In genomic region chr10:62890395-62890794, GRCh38 we compare ENCODE assay signal across 1 cellular context.
TF ChIP-seq lines count a peak whose summit lies in the region.

No MANE protein-coding gene starts in this region.

TF ChIP-seq in GM23338, 12 proteins besides CTCF, POLR2A, EP300 and RAD21 (continued from another document):
- TF ChIP-seq, protein P1, sequence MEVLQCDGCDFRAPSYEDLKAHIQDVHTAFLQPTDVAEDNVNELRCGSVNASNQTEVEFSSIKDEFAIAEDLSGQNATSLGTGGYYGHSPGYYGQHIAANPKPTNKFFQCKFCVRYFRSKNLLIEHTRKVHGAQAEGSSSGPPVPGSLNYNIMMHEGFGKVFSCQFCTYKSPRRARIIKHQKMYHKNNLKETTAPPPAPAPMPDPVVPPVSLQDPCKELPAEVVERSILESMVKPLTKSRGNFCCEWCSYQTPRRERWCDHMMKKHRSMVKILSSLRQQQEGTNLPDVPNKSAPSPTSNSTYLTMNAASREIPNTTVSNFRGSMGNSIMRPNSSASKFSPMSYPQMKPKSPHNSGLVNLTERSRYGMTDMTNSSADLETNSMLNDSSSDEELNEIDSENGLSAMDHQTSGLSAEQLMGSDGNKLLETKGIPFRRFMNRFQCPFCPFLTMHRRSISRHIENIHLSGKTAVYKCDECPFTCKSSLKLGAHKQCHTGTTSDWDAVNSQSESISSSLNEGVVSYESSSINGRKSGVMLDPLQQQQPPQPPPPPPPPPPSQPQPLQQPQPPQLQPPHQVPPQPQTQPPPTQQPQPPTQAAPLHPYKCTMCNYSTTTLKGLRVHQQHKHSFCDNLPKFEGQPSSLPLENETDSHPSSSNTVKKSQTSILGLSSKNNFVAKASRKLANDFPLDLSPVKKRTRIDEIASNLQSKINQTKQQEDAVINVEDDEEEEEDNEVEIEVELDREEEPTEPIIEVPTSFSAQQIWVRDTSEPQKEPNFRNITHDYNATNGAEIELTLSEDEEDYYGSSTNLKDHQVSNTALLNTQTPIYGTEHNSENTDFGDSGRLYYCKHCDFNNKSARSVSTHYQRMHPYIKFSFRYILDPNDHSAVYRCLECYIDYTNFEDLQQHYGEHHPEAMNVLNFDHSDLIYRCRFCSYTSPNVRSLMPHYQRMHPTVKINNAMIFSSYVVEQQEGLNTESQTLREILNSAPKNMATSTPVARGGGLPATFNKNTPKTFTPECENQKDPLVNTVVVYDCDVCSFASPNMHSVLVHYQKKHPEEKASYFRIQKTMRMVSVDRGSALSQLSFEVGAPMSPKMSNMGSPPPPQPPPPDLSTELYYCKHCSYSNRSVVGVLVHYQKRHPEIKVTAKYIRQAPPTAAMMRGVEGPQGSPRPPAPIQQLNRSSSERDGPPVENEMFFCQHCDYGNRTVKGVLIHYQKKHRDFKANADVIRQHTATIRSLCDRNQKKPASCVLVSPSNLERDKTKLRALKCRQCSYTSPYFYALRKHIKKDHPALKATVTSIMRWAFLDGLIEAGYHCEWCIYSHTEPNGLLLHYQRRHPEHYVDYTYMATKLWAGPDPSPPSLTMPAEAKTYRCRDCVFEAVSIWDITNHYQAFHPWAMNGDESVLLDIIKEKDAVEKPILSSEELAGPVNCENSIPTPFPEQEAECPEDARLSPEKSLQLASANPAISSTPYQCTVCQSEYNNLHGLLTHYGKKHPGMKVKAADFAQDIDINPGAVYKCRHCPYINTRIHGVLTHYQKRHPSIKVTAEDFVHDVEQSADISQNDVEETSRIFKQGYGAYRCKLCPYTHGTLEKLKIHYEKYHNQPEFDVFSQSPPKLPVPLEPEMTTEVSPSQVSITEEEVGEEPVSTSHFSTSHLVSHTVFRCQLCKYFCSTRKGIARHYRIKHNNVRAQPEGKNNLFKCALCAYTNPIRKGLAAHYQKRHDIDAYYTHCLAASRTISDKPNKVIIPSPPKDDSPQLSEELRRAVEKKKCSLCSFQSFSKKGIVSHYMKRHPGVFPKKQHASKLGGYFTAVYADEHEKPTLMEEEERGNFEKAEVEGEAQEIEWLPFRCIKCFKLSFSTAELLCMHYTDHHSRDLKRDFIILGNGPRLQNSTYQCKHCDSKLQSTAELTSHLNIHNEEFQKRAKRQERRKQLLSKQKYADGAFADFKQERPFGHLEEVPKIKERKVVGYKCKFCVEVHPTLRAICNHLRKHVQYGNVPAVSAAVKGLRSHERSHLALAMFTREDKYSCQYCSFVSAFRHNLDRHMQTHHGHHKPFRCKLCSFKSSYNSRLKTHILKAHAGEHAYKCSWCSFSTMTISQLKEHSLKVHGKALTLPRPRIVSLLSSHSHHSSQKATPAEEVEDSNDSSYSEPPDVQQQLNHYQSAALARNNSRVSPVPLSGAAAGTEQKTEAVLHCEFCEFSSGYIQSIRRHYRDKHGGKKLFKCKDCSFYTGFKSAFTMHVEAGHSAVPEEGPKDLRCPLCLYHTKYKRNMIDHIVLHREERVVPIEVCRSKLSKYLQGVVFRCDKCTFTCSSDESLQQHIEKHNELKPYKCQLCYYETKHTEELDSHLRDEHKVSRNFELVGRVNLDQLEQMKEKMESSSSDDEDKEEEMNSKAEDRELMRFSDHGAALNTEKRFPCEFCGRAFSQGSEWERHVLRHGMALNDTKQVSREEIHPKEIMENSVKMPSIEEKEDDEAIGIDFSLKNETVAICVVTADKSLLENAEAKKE (CRISPR knock-in tag; IDR thresholded peaks at IDR 0.05): no peak
- TF ChIP-seq STAT1 (IDR thresholded peaks at IDR 0.05; ENCODE audit: unreplicated experiment) (no peak), ZNF114 (CRISPR knock-in tag; IDR thresholded peaks at IDR 0.05) (no peak), CREB1 (CRISPR knock-in tag; IDR thresholded peaks at IDR 0.05; ENCODE audit: low read depth) (no peak), REST (IDR thresholded peaks at IDR 0.05; ENCODE audit: unreplicated experiment) (no peak)
